14 cellular contexts compared by ENCODE assay signal in genomic region chr1:160622885-160623633, GRCh38. TPM values are rescaled to one million over a fixed set of nuclear protein-coding genes. Genes with fewer than 3 reads are reported as not detected.
DNase-seq lines count a peak whose midpoint lies in the region; ATAC-seq, FAIRE-seq and TF ChIP-seq lines count a peak whose summit lies in the region.
"Had no signal": no experiment of that assay in that cellular context is flagged by ENCODE, and none has a peak within 500 bp of the region (broad histone marks: within the 10 kb centered on the region; RNA-seq: fewer than 3 reads in every experiment).

No MANE protein-coding gene starts in this region.

- H3K4me1 Mint-ChIP-seq in activated T-cell treated with anti-CD3 and anti-CD28 coated beads, Interleukin-2, amount 50 U/mL, for 4 hours (ENCODE audit: low read depth): peaks cover 92% of the 10 kb centered on the region
- H3K4me1 Mint-ChIP-seq in activated naive CD4-positive, alpha-beta T cell treated with anti-CD3 and anti-CD28 coated beads, Interleukin-2, amount 50 U/mL, for 24 hours: peaks cover 93% of the 10 kb centered on the region
- peaks cover 79% of the 10 kb centered on the region for H3K4me1 Mint-ChIP-seq in stimulated activated memory B cell treated with anti-CD40 and anti-IgM and Interleukin-4, amounts not matched to agents 10 μg/mL and 1 μg/mL and 100 μg/mL, for 72 hours

- no peaks in the 10 kb centered on the region for H3K79me2 ChIP-seq in Loucy (ENCODE audit: insufficient read depth, low read length)

- peak overlapping the region; percentile 62 for H3K4me3 Mint-ChIP-seq in activated T-cell treated with anti-CD3 and anti-CD28 coated beads, Interleukin-2, amount 50 U/mL, for 4 hours
- H3K4me3 Mint-ChIP-seq in activated naive CD4-positive, alpha-beta T cell treated with anti-CD3 and anti-CD28 coated beads, Interleukin-2, amount 50 U/mL, for 24 hours: peak overlapping the region; percentile 87
- H3K4me3 Mint-ChIP-seq in stimulated activated memory B cell treated with anti-CD40 and anti-IgM and Interleukin-4, amounts not matched to agents 10 μg/mL and 1 μg/mL and 100 μg/mL, for 72 hours: peak overlapping the region; percentile 66

- peaks cover 75% of the 10 kb centered on the region for H3K36me3 Mint-ChIP-seq in activated T-cell treated with anti-CD3 and anti-CD28 coated beads, Interleukin-2, amount 50 U/mL, for 4 hours (ENCODE audit: insufficient read depth)
- H3K36me3 Mint-ChIP-seq in activated naive CD4-positive, alpha-beta T cell treated with anti-CD3 and anti-CD28 coated beads, Interleukin-2, amount 50 U/mL, for 24 hours: peaks cover 60% of the 10 kb centered on the region
- H3K36me3 Mint-ChIP-seq in stimulated activated memory B cell treated with anti-CD40 and anti-IgM and Interleukin-4, amounts not matched to agents 10 μg/mL and 1 μg/mL and 100 μg/mL, for 72 hours: peaks cover 68% of the 10 kb centered on the region

- no peak overlapping the region for H3K4me3 ChIP-seq in Loucy (ENCODE audit: low read length, poor library complexity, severe bottlenecking)

- no peak overlapping the region for H3K9ac ChIP-seq in Loucy (ENCODE audit: low read depth, low read length, poor library complexity, severe bottlenecking)

- H3K4me1 ChIP-seq in Loucy (ENCODE audit: insufficient read depth, low read length, poor library complexity, severe bottlenecking): peaks cover 28% of the 10 kb centered on the region

- H3K36me3 ChIP-seq in Loucy (ENCODE audit: insufficient read depth, low read length): no peaks in the 10 kb centered on the region

- no peaks in the 10 kb centered on the region for H3K9me2 ChIP-seq in Loucy (replicated peaks; ENCODE audit: low read depth, low read length)

- TF ChIP-seq POLR2A in H54 (IDR thresholded peaks at IDR 0.05; ENCODE audit: low read depth, low read length): no peak

- no peak for FAIRE-seq in H54 (lab: Jason Lieb, UNC)
- FAIRE-seq: bronchial epithelial cell had no signal

- peaks cover 7% of the 10 kb centered on the region for H3K9me3 Mint-ChIP-seq in activated T-cell treated with anti-CD3 and anti-CD28 coated beads, Interleukin-2, amount 50 U/mL, for 4 hours
- peaks cover 4% of the 10 kb centered on the region for H3K9me3 Mint-ChIP-seq in activated naive CD4-positive, alpha-beta T cell treated with anti-CD3 and anti-CD28 coated beads, Interleukin-2, amount 50 U/mL, for 24 hours
- peaks cover 7% of the 10 kb centered on the region for H3K9me3 Mint-ChIP-seq in stimulated activated memory B cell treated with anti-CD40 and anti-IgM and Interleukin-4, amounts not matched to agents 10 μg/mL and 1 μg/mL and 100 μg/mL, for 72 hours

- H3K27me3 Mint-ChIP-seq in activated T-cell treated with anti-CD3 and anti-CD28 coated beads, Interleukin-2, amount 50 U/mL, for 4 hours (ENCODE audit: low read depth): no peaks in the 10 kb centered on the region
- H3K27me3 Mint-ChIP-seq in activated naive CD4-positive, alpha-beta T cell treated with anti-CD3 and anti-CD28 coated beads, Interleukin-2, amount 50 U/mL, for 24 hours: no peaks in the 10 kb centered on the region
- no peaks in the 10 kb centered on the region for H3K27me3 Mint-ChIP-seq in stimulated activated memory B cell treated with anti-CD40 and anti-IgM and Interleukin-4, amounts not matched to agents 10 μg/mL and 1 μg/mL and 100 μg/mL, for 72 hours

- H3K27ac Mint-ChIP-seq in activated naive CD4-positive, alpha-beta T cell treated with anti-CD3 and anti-CD28 coated beads, Interleukin-2, amount 50 U/mL, for 24 hours: peak overlapping the region; percentile 99
- H3K27ac Mint-ChIP-seq in stimulated activated memory B cell treated with anti-CD40 and anti-IgM and Interleukin-4, amounts not matched to agents 10 μg/mL and 1 μg/mL and 100 μg/mL, for 72 hours: peak overlapping the region; percentile 89

- no peaks in the 10 kb centered on the region for H4K20me1 ChIP-seq in Loucy (ENCODE audit: insufficient read depth, low read length, poor library complexity, severe bottlenecking)

- H3F3A ChIP-seq in Loucy (ENCODE audit: low read depth): no peaks in the 10 kb centered on the region

- peak overlapping the region; percentile 26 for H3K4me2 ChIP-seq in Loucy (ENCODE audit: low read depth, low read length, poor library complexity, severe bottlenecking)

- H2AFZ ChIP-seq in Loucy (ENCODE audit: low read length): no peak overlapping the region

- no peak for TF ChIP-seq CTCF in Loucy (conservative IDR thresholded peaks at IDR 0.05; ENCODE audit: low read length)

- 0 out of 2 replicates have a peak, but pooled peaks cover 3% of the 10 kb centered on the region for H3K9me3 ChIP-seq in Loucy (ENCODE audit: insufficient read depth, low read depth, low read length)

- H3K27me3 ChIP-seq in Loucy (ENCODE audit: insufficient read depth, low read length, poor library complexity, severe bottlenecking): no peaks in the 10 kb centered on the region

- DNase-seq in activated T-cell treated with anti-CD3 and anti-CD28 coated beads, Interleukin-2, amount 50 U/mL, for 4 hours: no peak
- DNase-seq in activated T-cell treated with anti-CD3 and anti-CD28 coated beads for 4 hours (no peak), H54 (ENCODE audit: insufficient read length, low spot score) (no peak), H4 (ENCODE audit: low spot score) (no peak)
- DNase-seq: ACHN, HCEC 1CT, hypothalamus, left ventricle myocardium superior, MV-4-11 had no signal

- ATAC-seq in activated T-cell treated with anti-CD3 and anti-CD28 coated beads, Interleukin-2, amount 50 U/mL, for 4 hours: peak; percentile 61 to 63
- peak; percentile 67 for ATAC-seq in stimulated activated memory B cell treated with anti-CD40 and anti-IgM and Interleukin-4, amounts not matched to agents 10 μg/mL and 1 μg/mL and 100 μg/mL, for 72 hours
- ATAC-seq in GM19324 (IDR thresholded peaks at IDR 0.05; ENCODE audit: low FRiP score, unreplicated experiment): no peak
- ATAC-seq: left ventricle myocardium superior had no signal

RNA-seq across cellular contexts. Expression of gene SLAMF1, which starts 23.8 kb away (rescaled TPM):
- 100 to 1,000 TPM in 1 of 3 donors, 10 to 100 TPM in 2; 69.2 to 138 (median 96.6) TPM for total RNA-seq in activated T-cell treated with anti-CD3 and anti-CD28 coated beads, Interleukin-2, amount 50 U/mL, for 4 hours
- total RNA-seq in H4 (2014; rRNA removed; shearing (Covaris generic)): not detected in 2 replicates
- total RNA-seq: bronchial epithelial cell had no signal

RNA-seq across cellular contexts. Expression of gene CD84, which starts 43.8 kb away (rescaled TPM):
- 10 to 100 TPM in 1 of 3 donors, 1 to 10 TPM in 2; 7.0 to 14.7 (median 7.7) TPM for total RNA-seq in activated T-cell treated with anti-CD3 and anti-CD28 coated beads, Interleukin-2, amount 50 U/mL, for 4 hours
- not detected in 2 replicates for total RNA-seq in H4 (2014; rRNA removed; shearing (Covaris generic))
- total RNA-seq: bronchial epithelial cell had no signal

Comparison
In these comparisons a context has a peak if more than half of its experiments do, and no peak if none do; other contexts are left out.
1. RNA of gene SLAMF1, which starts 23.8 kb away (total RNA-seq): 69.2 to 138 TPM in activated T-cell treated with anti-CD3 and anti-CD28 coated beads, Interleukin-2, amount 50 U/mL, for 4 hours; not detected in H4; every median in the first group is over 10 times any median in the second.
2. Peak in every context shown above with its lines, with median percentiles within 50 percentile points of each other: H3K4me3 Mint-ChIP-seq.